8 cellular contexts compared by ENCODE assay signal in the genomic region with DNA sequence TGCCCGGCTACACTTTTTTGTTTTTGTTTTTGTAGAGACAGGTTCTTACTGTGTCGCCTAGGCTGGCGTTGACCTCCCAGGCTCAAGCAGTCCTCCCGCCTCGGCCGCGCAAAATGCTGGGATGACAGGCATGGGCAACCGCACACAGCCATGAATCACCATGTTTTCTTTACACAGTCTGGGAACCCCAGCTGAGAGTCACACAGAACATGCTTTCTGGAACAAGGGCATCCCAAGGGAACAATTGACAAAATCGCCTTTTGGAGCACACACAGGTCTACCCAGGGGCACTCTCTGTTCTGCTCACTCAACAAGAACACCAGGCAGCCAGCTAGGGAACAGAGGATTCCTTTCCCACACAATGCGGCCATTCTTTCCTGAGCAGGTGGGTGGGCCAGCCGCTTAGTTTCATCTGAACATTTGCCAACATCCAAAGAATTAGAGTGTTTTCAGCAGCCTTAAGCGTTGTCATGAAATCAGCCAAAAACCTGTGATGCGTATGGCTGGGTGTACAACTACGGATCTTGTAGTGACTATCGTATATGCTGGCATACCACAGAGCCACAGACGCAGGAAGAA. TPM values are rescaled to one million over a fixed set of nuclear protein-coding genes. Genes with fewer than 3 reads are reported as not detected.
A peak's percentile ranks its signal among the peaks of the same experiment; 100 is the strongest.
DNase-seq lines count a peak whose midpoint lies in the region; ATAC-seq, FAIRE-seq and TF ChIP-seq lines count a peak whose summit lies in the region.

No MANE protein-coding gene starts in this region.

- ATAC-seq in GM21723 (IDR thresholded peaks at IDR 0.05; ENCODE audit: unreplicated experiment) (no peak), HG03520 (IDR thresholded peaks at IDR 0.05; ENCODE audit: unreplicated experiment) (no peak)

- DNase-seq in GM12891 (ENCODE audit: insufficient read length, low spot score), result no peak
- DNase-seq in NCI-H748 (lab: John Stamatoyannopoulos, UW; ENCODE audit: unreplicated experiment), result peak; percentile 87
- peak; percentile 52 for DNase-seq in fibroblast of peridontal ligament (ENCODE audit: extremely low read depth)
- DNase-seq in retina, result peak; percentile 11
- no peak for DNase-seq in SK-N-DZ (ENCODE audit: low spot score)
- no peak for DNase-seq in stimulated activated CD4-positive, alpha-beta T cell treated with anti-CD3 and anti-CD28 coated beads, Interleukin-4, amount 100 ng/mL, for 24 hours

- peak; percentile 9 for FAIRE-seq in GM12891 (lab: Jason Lieb, UNC)

- no peak for TF ChIP-seq POLR2A in GM12891 (IDR thresholded peaks at IDR 0.05; ENCODE audit: low read depth, low read length)

TF ChIP-seq in GM12891, 5 proteins besides CTCF, POLR2A, EP300 and RAD21:
- TF ChIP-seq PAX5 (IDR thresholded peaks at IDR 0.05; ENCODE audit: insufficient read depth, low read length, severe bottlenecking) (no peak), POU2F2 (IDR thresholded peaks at IDR 0.05; ENCODE audit: low read depth, low read length) (no peak), TAF1 (IDR thresholded peaks at IDR 0.05; ENCODE audit: low read depth, low read length) (no peak), SPI1 (IDR thresholded peaks at IDR 0.05; ENCODE audit: low read depth, low read length) (no peak), POLR2AphosphoS5 (IDR thresholded peaks at IDR 0.05; ENCODE audit: low read depth, low read length) (no peak)

RNA-seq across cellular contexts. Expression of gene PRKX, which starts 15.7 kb away (rescaled TPM):
- 6.3 TPM for polyA plus RNA-seq in GM12891 (2012; ENCODE audit: low read depth, missing spikeins)
- 19.1 and 25.7 TPM in 2 replicates for polyA plus RNA-seq in SK-N-DZ (2014; cell fraction: cytosol; rRNA removed)
- 10.1 and 17.3 TPM in 2 replicates for polyA plus RNA-seq in SK-N-DZ (2014; cell fraction: nucleus; rRNA removed)

Comparison
In these comparisons a context has a peak if more than half of its experiments do, and no peak if none do; other contexts are left out.
1. DNase-seq: peak in NCI-H748 (single experiment), fibroblast of peridontal ligament (single experiment) and retina (single experiment); none in GM12891 (single experiment), SK-N-DZ (single experiment) and stimulated activated CD4-positive, alpha-beta T cell treated with anti-CD3 and anti-CD28 coated beads, Interleukin-4, amount 100 ng/mL, for 24 hours (single experiment).